In the genomic region with DNA sequence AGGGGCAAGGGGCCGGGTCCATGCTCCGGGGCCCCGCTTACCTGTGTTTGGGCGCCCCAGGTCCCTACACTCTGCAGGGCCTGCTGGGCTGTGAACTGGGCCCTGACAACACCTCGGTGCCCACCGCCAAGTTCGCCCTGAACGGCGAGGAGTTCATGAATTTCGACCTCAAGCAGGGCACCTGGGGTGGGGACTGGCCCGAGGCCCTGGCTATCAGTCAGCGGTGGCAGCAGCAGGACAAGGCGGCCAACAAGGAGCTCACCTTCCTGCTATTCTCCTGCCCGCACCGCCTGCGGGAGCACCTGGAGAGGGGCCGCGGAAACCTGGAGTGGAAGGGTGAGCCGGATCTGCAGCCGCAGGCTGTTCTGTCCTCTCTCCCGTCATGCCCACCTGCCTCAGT, we compare ENCODE assay signal across 7 cellular contexts. TPM values are rescaled to one million over a fixed set of nuclear protein-coding genes. Genes with fewer than 3 reads are reported as not detected.
DNase-seq lines count a peak whose midpoint lies in the region; ATAC-seq and TF ChIP-seq lines count a peak whose summit lies in the region.
"Had no signal": no experiment of that assay in that cellular context is flagged by ENCODE, and none has a peak within 500 bp of the region (broad histone marks: within the 10 kb centered on the region; RNA-seq: fewer than 3 reads in every experiment).

No MANE protein-coding gene starts in this region.

- no peaks in the 10 kb centered on the region for H4K20me1 ChIP-seq in Karpas-422 (ENCODE audit: insufficient read depth, low read depth, low read length)

- peak overlapping the region; percentile 82 for H3K27ac Mint-ChIP-seq in CD4-positive, alpha-beta T cell

- no peak for DNase-seq in CD4-positive, alpha-beta T cell
- DNase-seq in RWPE1 (ENCODE audit: low spot score) = no peak
- peak in 2 of 3 donors; percentile 38 to 72 for DNase-seq in right lobe of liver
- DNase-seq in SIG-M5 treated with dmso at 0.1 percent for 504 hours (lab: John Stamatoyannopoulos, UW; ENCODE audit: unreplicated experiment) = no peak
- no peak for DNase-seq in Karpas-422
- no peak for DNase-seq in OCI-M2 (lab: John Stamatoyannopoulos, UW; ENCODE audit: unreplicated experiment)
- DNase-seq: activated CD4-positive, alpha-beta T cell treated with anti-CD3 and anti-CD28 coated beads, Interleukin-2, amount 50 U/mL, for 4 hours had no signal

- H3K27me3 Mint-ChIP-seq in CD4-positive, alpha-beta T cell = no peaks in the 10 kb centered on the region

- no peaks in the 10 kb centered on the region for H3K27me3 ChIP-seq in CD4-positive, alpha-beta T cell (ENCODE audit: control insufficient read depth, insufficient read depth, low read length)
- no peaks in the 10 kb centered on the region for H3K27me3 ChIP-seq in right lobe of liver
- H3K27me3 ChIP-seq in Karpas-422 (ENCODE audit: low read length) = no peaks in the 10 kb centered on the region

- peak overlapping the region; percentile 90 for H3K4me3 Mint-ChIP-seq in CD4-positive, alpha-beta T cell

- 27% methylated on average over 7 of the region's 21 CpGs for whole genome bisulfite sequencing in right lobe of liver (ENCODE audit: insufficient coverage, low coverage, low lambda C conversion rate, missing lambda C conversion rate)

- no peak overlapping the region for H3K4me2 ChIP-seq in Karpas-422 (ENCODE audit: low read depth, low read length, poor library complexity, severe bottlenecking)

- no peak overlapping the region for H3K9ac ChIP-seq in Karpas-422 (ENCODE audit: low read length)

- intact Hi-C loops in CD4-positive, alpha-beta T cell (cut with DNase I, micrococcal nuclease) = no loop called here
- intact Hi-C loops in right lobe of liver (cut with DNase I) = no loop called here

- H3K27ac ChIP-seq in CD4-positive, alpha-beta T cell (ENCODE audit: low read depth, low read length) = peak overlapping the region; percentile 46
- H3K27ac ChIP-seq in RWPE1 (peak overlapping the region; percentile 85), right lobe of liver (peak overlapping the region in 1 of 3 donors; percentile 76), Karpas-422 (ENCODE audit: low read length) (no peak overlapping the region)

- no peaks in the 10 kb centered on the region for H3K9me3 Mint-ChIP-seq in CD4-positive, alpha-beta T cell

- peaks cover 48% of the 10 kb centered on the region for H3K4me1 Mint-ChIP-seq in CD4-positive, alpha-beta T cell (ENCODE audit: low read depth)

- no peaks in the 10 kb centered on the region for H3K9me3 ChIP-seq in CD4-positive, alpha-beta T cell (ENCODE audit: control insufficient read depth, low read length)
- no peaks in the 10 kb centered on the region for H3K9me3 ChIP-seq in right lobe of liver
- no peaks in the 10 kb centered on the region for H3K9me3 ChIP-seq in Karpas-422 (ENCODE audit: low read length)

- TF ChIP-seq CTCF in CD4-positive, alpha-beta T cell (IDR thresholded peaks at IDR 0.05) = no peak
- TF ChIP-seq CTCF in RWPE1 (conservative IDR thresholded peaks at IDR 0.05; ENCODE audit: low read depth) (no peak), right lobe of liver (IDR thresholded peaks at IDR 0.05) (no peak)

- CTCF ChIA-PET in CD4-positive, alpha-beta T cell (lab: Charles Lee) = interaction anchor here (1.6 to 1.9 kb wide), 2 partner anchors 33 to 57 kb away, joined by 8 to 10 read pairs; no protein-coding TSS in a partner anchor
- CTCF ChIA-PET in RWPE1 (lab: Yijun Ruan, JAX) = interaction anchor here (1.0 to 1.2 kb wide), 2 partner anchors 33 to 56 kb away, joined by 5 to 7 read pairs; no protein-coding TSS in a partner anchor

- POLR2A ChIA-PET in CD4-positive, alpha-beta T cell (lab: Charles Lee) = interaction anchor here (0.6 to 2.2 kb wide), 8 partner anchors 12 to 66 kb away, joined by 3 to 9 read pairs (median 6); a partner anchor contains a TSS
- POLR2A ChIA-PET in RWPE1 (lab: Yijun Ruan, JAX; ENCODE audit: low non-redundant PET) = interaction anchor here (0.6 kb wide), 1 partner anchor 881 kb away, joined by 5 read pairs; no protein-coding TSS in a partner anchor

- H3K4me3 ChIP-seq in right lobe of liver (peak overlapping the region; percentile 44 to 90 (median 87)), Karpas-422 (ENCODE audit: low read length) (no peak overlapping the region)

- H3K9me2 ChIP-seq in Karpas-422 (replicated peaks; ENCODE audit: insufficient read depth, low read length) = no peaks in the 10 kb centered on the region

- H3K4me1 ChIP-seq in right lobe of liver (peaks cover 0 to 17% (median 5%) of the 10 kb centered on the region in 4 donors), Karpas-422 (ENCODE audit: low read length) (peaks cover 10% of the 10 kb centered on the region)

- H2AFZ ChIP-seq in Karpas-422 (ENCODE audit: low read length) = no peak overlapping the region

- H3K36me3 ChIP-seq in right lobe of liver = peaks cover 0 to 11% (median 0%) of the 10 kb centered on the region in 4 donors
- H3K36me3 ChIP-seq in Karpas-422 (ENCODE audit: insufficient read depth, low read length) = no peaks in the 10 kb centered on the region

- no peaks in the 10 kb centered on the region for H3K79me2 ChIP-seq in Karpas-422 (ENCODE audit: low read length)

- H3K36me3 Mint-ChIP-seq in CD4-positive, alpha-beta T cell (ENCODE audit: low read depth) = peaks cover 9% of the 10 kb centered on the region

- TF ChIP-seq POLR2A in right lobe of liver (IDR thresholded peaks at IDR 0.05) = no peak

- no peak for ATAC-seq in CD4-positive, alpha-beta T cell (ENCODE audit: poor library complexity)
- peak; percentile 3 to 31 (median 12) for ATAC-seq in right lobe of liver

RNA-seq across cellular contexts. Expression of a gene that starts 1.7 kb away (rescaled TPM):
- total RNA-seq in CD4-positive, alpha-beta T cell = 10 to 100 TPM; 50.2 to 52.5 TPM
- 100 to 1,000 TPM; 123 to 335 (median 245) TPM for total RNA-seq in right lobe of liver
- total RNA-seq in Karpas-422 (2014; rRNA removed; shearing (Covaris generic); ENCODE audit: low replicate concordance) = 1.8 and 3.5 TPM in 2 replicates

RNA-seq across cellular contexts. Expression of a gene that starts 13.7 kb away (rescaled TPM):
- total RNA-seq in CD4-positive, alpha-beta T cell = 1 to 10 TPM; 4.8 to 7.8 TPM
- total RNA-seq in right lobe of liver = 10 to 100 TPM in 3 of 6 experiments, 1 to 10 TPM in 3; 5.3 to 18.0 (median 10.9) TPM
- 0.22 TPM in 1 of 2 replicates, not detected in the other for total RNA-seq in Karpas-422 (2014; rRNA removed; shearing (Covaris generic); ENCODE audit: low replicate concordance)

RNA-seq across cellular contexts. Expression of a gene that starts 17.9 kb away (rescaled TPM):
- total RNA-seq in CD4-positive, alpha-beta T cell = 1,000 to 10,000 TPM; 2,912 to 3,041 TPM
- 1,000 to 10,000 TPM in 2 of 6 experiments, 100 to 1,000 TPM in 4; 417 to 1,739 (median 617) TPM for total RNA-seq in right lobe of liver
- 6,857 and 9,247 TPM in 2 replicates for total RNA-seq in Karpas-422 (2014; rRNA removed; shearing (Covaris generic); ENCODE audit: low replicate concordance)

RNA-seq across cellular contexts. Expression of a gene that starts 26.7 kb away (rescaled TPM):
- total RNA-seq in CD4-positive, alpha-beta T cell = 1,000 to 10,000 TPM; 5,328 to 5,481 TPM
- 100 to 1,000 TPM; 675 to 992 (median 801) TPM for total RNA-seq in right lobe of liver
- total RNA-seq in Karpas-422 (2014; rRNA removed; shearing (Covaris generic); ENCODE audit: low replicate concordance) = 6,359 and 8,659 TPM in 2 replicates

RNA-seq across cellular contexts. Expression of a gene that starts 40.1 kb away (rescaled TPM):
- total RNA-seq in CD4-positive, alpha-beta T cell = 100 to 1,000 TPM; 311 to 325 TPM
- total RNA-seq in right lobe of liver = 1 to 10 TPM in 5 of 6 experiments, under 1 TPM in 1; 0.80 to 4.4 (median 2.3) TPM
- total RNA-seq in Karpas-422 (2014; rRNA removed; shearing (Covaris generic); ENCODE audit: low replicate concordance) = 18.8 and 19.3 TPM in 2 replicates

Comparison
In these comparisons a context has a peak if more than half of its experiments do, and no peak if none do; other contexts are left out.
1. DNase-seq: peak in right lobe of liver (2 of 3); none in CD4-positive, alpha-beta T cell (0 of 10), RWPE1 (single experiment), SIG-M5 treated with dmso at 0.1 percent for 504 hours (single experiment), Karpas-422 (single experiment) and OCI-M2 (single experiment).
2. RNA of a gene that starts 1.7 kb away (total RNA-seq): 123 to 335 TPM in right lobe of liver and 50.2 to 52.5 TPM in CD4-positive, alpha-beta T cell; 1.8 to 3.5 TPM in Karpas-422; every median in the first group is over 10 times any median in the second.